In genomic region chrX:154981116-154981411, GRCh38 we compare ENCODE assay signal across 7 cellular contexts. TPM values are rescaled to one million over a fixed set of nuclear protein-coding genes. Genes with fewer than 3 reads are reported as not detected.
A peak's percentile ranks its signal among the peaks of the same experiment; 100 is the strongest.
DNase-seq lines count a peak whose midpoint lies in the region; ATAC-seq and TF ChIP-seq lines count a peak whose summit lies in the region.

No MANE protein-coding gene starts in this region.

- no peaks in the 10 kb centered on the region for H3K9me3 ChIP-seq in skeletal muscle satellite cell (replicated peaks; ENCODE audit: low read length)

- peak; percentile 31 for ATAC-seq in GM19023 (IDR thresholded peaks at IDR 0.05; ENCODE audit: unreplicated experiment)
- peak; percentile 16 for ATAC-seq in HG03575 (IDR thresholded peaks at IDR 0.05; ENCODE audit: extremely low read depth, insufficient number of reproducible peaks, low FRiP score, unreplicated experiment)
- ATAC-seq in HG03159 (IDR thresholded peaks at IDR 0.05; ENCODE audit: unreplicated experiment), result no peak

- H3K27ac ChIP-seq in coronary artery, result no peak overlapping the region

- no peaks in the 10 kb centered on the region for H3K36me3 ChIP-seq in skeletal muscle satellite cell (ENCODE audit: insufficient read depth, low read length)

- intact Hi-C loops in head of caudate nucleus (cut with DNase I), result loop anchor here (10.0 kb wide), 1 partner anchor 74 kb away; no protein-coding TSS in a partner anchor

- no peaks in the 10 kb centered on the region for H3K27me3 ChIP-seq in skeletal muscle satellite cell (ENCODE audit: control insufficient read depth, insufficient read depth, low read length)

- H3K9ac ChIP-seq in skeletal muscle satellite cell (ENCODE audit: low read depth, low read length), result no peak overlapping the region

- H3K4me3 ChIP-seq in coronary artery (peak overlapping the region; percentile 69), skeletal muscle satellite cell (ENCODE audit: low read length) (peak overlapping the region; percentile 55)

- DNase-seq in coronary artery (ENCODE audit: low spot score), result no peak
- no peak for DNase-seq in activated effector memory CD4-positive, alpha-beta T cell treated with anti-CD3 and anti-CD28 coated beads, Interleukin-2, amount 50 U/mL, for 16 hours
- DNase-seq in head of caudate nucleus, result no peak

- peak overlapping the region; percentile 53 for H3K4me2 ChIP-seq in skeletal muscle satellite cell (ENCODE audit: low read length)

- H3K4me1 ChIP-seq in skeletal muscle satellite cell (ENCODE audit: control insufficient read depth, insufficient read depth, low read length), result no peaks in the 10 kb centered on the region

- TF ChIP-seq CTCF in coronary artery (IDR thresholded peaks at IDR 0.05), result no peak

RNA-seq across cellular contexts. Expression of gene F8, which starts 41.5 kb away (rescaled TPM):
- total RNA-seq in skeletal muscle satellite cell (2012; rRNA removed), result 3.9 and 4.3 TPM in 2 replicates

RNA-seq across cellular contexts. Expression of gene FUNDC2, which starts 45.6 kb away (rescaled TPM):
- total RNA-seq in skeletal muscle satellite cell (2012; rRNA removed), result 31.2 and 42.6 TPM in 2 replicates
